In the genomic region with DNA sequence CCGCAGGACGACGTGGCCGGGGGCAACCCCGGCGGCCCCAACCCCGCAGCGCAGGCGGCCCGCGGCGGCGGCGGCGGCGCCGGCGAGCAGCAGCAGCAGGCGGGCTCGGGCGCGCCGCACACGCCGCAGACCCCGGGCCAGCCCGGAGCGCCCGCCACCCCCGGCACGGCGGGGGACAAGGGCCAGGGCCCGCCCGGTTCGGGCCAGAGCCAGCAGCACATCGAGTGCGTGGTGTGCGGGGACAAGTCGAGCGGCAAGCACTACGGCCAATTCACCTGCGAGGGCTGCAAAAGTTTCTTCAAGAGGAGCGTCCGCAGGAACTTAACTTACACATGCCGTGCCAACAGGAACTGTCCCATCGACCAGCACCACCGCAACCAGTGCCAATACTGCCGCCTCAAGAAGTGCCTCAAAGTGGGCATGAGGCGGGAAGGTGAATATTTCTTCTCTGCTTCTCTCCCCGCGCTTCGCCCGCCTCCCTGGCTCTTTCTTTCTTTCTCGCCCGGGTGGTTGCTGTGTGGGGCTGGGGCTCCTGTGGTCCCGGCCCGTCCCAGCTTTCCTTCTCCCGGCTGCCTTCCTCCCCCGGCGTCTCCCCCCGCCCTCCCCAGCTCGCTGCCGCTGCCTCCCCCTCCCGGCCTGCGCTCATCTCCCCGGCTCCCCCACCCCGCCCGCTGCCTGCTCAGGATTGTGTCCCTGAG, we compare ENCODE assay signal across 8 cellular contexts. TPM values are rescaled to one million over a fixed set of nuclear protein-coding genes. Genes with fewer than 3 reads are reported as not detected.
DNase-seq lines count a peak whose midpoint lies in the region; ATAC-seq and TF ChIP-seq lines count a peak whose summit lies in the region.

No MANE protein-coding gene starts in this region.

- no peaks in the 10 kb centered on the region for H3K4me1 ChIP-seq in prostate gland (replicated peaks)

- DNase-seq in activated T-cell treated with anti-CD3 and anti-CD28 coated beads, Interleukin-2, amount 50 U/mL, for 1 hour, result peak; percentile 31
- DNase-seq in activated T-cell treated with anti-CD3 and anti-CD28 coated beads for 4 hours, result no peak
- DNase-seq in T-cell, result no peak
- no peak for DNase-seq in fibroblast of mammary gland (ENCODE audit: low read depth)
- no peak for DNase-seq in prostate gland (ENCODE audit: low spot score)

- intact Hi-C loops in prostate gland (cut with DNase I), result no loop called here

- H3K27ac ChIP-seq in prostate gland, result peak overlapping the region; percentile 68 to 79

- H3K27me3 ChIP-seq in prostate gland (replicated peaks; ENCODE audit: insufficient read depth), result peaks cover 2% of the 10 kb centered on the region

- peaks cover 21 to 31% (median 26%) of the 10 kb centered on the region in 3 donors for H3K4me1 Mint-ChIP-seq in T-cell

- CTCF ChIA-PET in T-cell (lab: Charles Lee), result interaction anchor here in 1 of 2 donors (0.5 kb wide), 1 partner anchor 1325 kb away, joined by 3 read pairs; no protein-coding TSS in a partner anchor

- peaks cover 7% of the 10 kb centered on the region for H3K36me3 Mint-ChIP-seq in T-cell

- no peak for TF ChIP-seq CTCF in fibroblast of mammary gland (conservative IDR thresholded peaks at IDR 0.05; ENCODE audit: control insufficient read depth, insufficient read depth, low read depth, low read length)
- TF ChIP-seq CTCF in prostate gland (IDR thresholded peaks at IDR 0.05), result no peak

- no peaks in the 10 kb centered on the region for H3K9me3 ChIP-seq in prostate gland

- TF ChIP-seq POLR2A in prostate gland (IDR thresholded peaks at IDR 0.05), result no peak

- ATAC-seq in T-cell (replicated peaks in 1 of 4) (no peak), HG03280 (IDR thresholded peaks at IDR 0.05; ENCODE audit: unreplicated experiment) (no peak), GM19452 (IDR thresholded peaks at IDR 0.05; ENCODE audit: unreplicated experiment) (no peak), HG03432 (IDR thresholded peaks at IDR 0.05; ENCODE audit: unreplicated experiment) (no peak)

- 1% methylated on average over 60 of the region's 68 CpGs for WGBS in prostate gland

- H3K9me3 Mint-ChIP-seq in T-cell, result peaks cover 0 to 11% (median 0%) of the 10 kb centered on the region in 3 donors

- H3K4me3 ChIP-seq in fibroblast of mammary gland (ENCODE audit: control insufficient read depth, low read depth, low read length) (peak overlapping the region; percentile 90), prostate gland (peak overlapping the region; percentile 56)

- H3K27ac Mint-ChIP-seq in T-cell, result no peak overlapping the region

- H3K4me3 Mint-ChIP-seq in T-cell, result peak overlapping the region; percentile 21 to 77 (median 25)

- POLR2A ChIA-PET in T-cell (lab: Charles Lee), result interaction anchor here in 1 of 2 donors (0.6 kb wide), 1 partner anchor 524 kb away, joined by 5 read pairs; no protein-coding TSS in a partner anchor

- no peaks in the 10 kb centered on the region for H3K36me3 ChIP-seq in prostate gland

- H3K27me3 Mint-ChIP-seq in T-cell, result peaks cover 47 to 52% of the 10 kb centered on the region in 2 donors

RNA-seq across cellular contexts. Expression of gene NR2F1, which starts 2.2 kb away (rescaled TPM):
- total RNA-seq in T-cell (under 1 TPM in 3 of 5 donors, not detected in 2; 0.25 to 0.67 (median 0.33) TPM), prostate gland (10 to 100 TPM; 14.9 to 49.3 TPM)

RNA-seq across cellular contexts. Expression of gene NR2F1-AS1, which starts 4.2 kb away (rescaled TPM):
- total RNA-seq in T-cell, result not detected
- total RNA-seq in prostate gland, result 10 to 100 TPM; 11.9 to 12.4 TPM

Comparison
In these comparisons a context has a peak if more than half of its experiments do, and no peak if none do; other contexts are left out.
1. RNA of gene NR2F1, which starts 2.2 kb away (total RNA-seq): 14.9 to 49.3 TPM in prostate gland; 0.25 to 0.67 TPM in T-cell; every median in the first group is over 4 times any median in the second.
2. RNA of gene NR2F1-AS1, which starts 4.2 kb away (total RNA-seq): 11.9 to 12.4 TPM in prostate gland; not detected in T-cell; every median in the first group is over 10 times any median in the second.